10 cellular contexts compared by ENCODE assay signal in genomic region chr16:27449434-27450188, GRCh38. TPM values are rescaled to one million over a fixed set of nuclear protein-coding genes. Genes with fewer than 3 reads are reported as not detected.
DNase-seq lines count a peak whose midpoint lies in the region; ATAC-seq and TF ChIP-seq lines count a peak whose summit lies in the region.
"Had no signal": no experiment of that assay in that cellular context is flagged by ENCODE, and none has a peak within 500 bp of the region (broad histone marks: within the 10 kb centered on the region; RNA-seq: fewer than 3 reads in every experiment).

No MANE protein-coding gene starts in this region.

- no peaks in the 10 kb centered on the region for H3K4me1 ChIP-seq in psoas muscle
- no peaks in the 10 kb centered on the region for H3K4me1 ChIP-seq in tibial artery

- no peak overlapping the region for H3K4me3 ChIP-seq in psoas muscle
- no peak overlapping the region for H3K4me3 ChIP-seq in tibial artery

- H3K27ac Mint-ChIP-seq in activated T-helper 17 cell treated with anti-CD3 and anti-CD28 coated beads, Interleukin-2, amount 50 U/mL, for 72 hours: peak overlapping the region; percentile 94
- H3K27ac Mint-ChIP-seq: dendritic cell treated with granulocyte-macrophage colony-stimulating factor and Interleukin-4, amounts not matched to agents 40 ng/mL and 50 ng/mL, for 4 days had no signal

- ATAC-seq in GM19025 (IDR thresholded peaks at IDR 0.05; ENCODE audit: low read depth, unreplicated experiment): peak; percentile 47
- ATAC-seq in HG03457 (IDR thresholded peaks at IDR 0.05; ENCODE audit: unreplicated experiment): peak; percentile 49
- ATAC-seq in activated T-helper 17 cell treated with anti-CD3 and anti-CD28 coated beads, Interleukin-2, amount 50 U/mL, for 72 hours (replicated peaks): peak; percentile 79
- no peak for ATAC-seq in psoas muscle
- ATAC-seq: HCT116 had no signal

- H3K27me3 ChIP-seq in psoas muscle (ENCODE audit: insufficient read depth in 3 of 3, low read length in 2 of 3) (peaks cover 0 to 35% (median 17%) of the 10 kb centered on the region in 3 donors), tibial artery (peaks cover 0 to 46% of the 10 kb centered on the region in 2 donors)

- peaks cover 47% of the 10 kb centered on the region for H3K4me1 Mint-ChIP-seq in activated T-helper 17 cell treated with anti-CD3 and anti-CD28 coated beads, Interleukin-2, amount 50 U/mL, for 72 hours

- intact Hi-C loops in psoas muscle (cut with DNase I): loop anchor here in 1 of 2 donors (10.0 kb wide), 1 partner anchor 215 kb away; no protein-coding TSS in a partner anchor
- intact Hi-C loops in tibial artery (cut with DNase I; ENCODE audit: low total_unique reads): loop anchor here (10.0 kb wide), 1 partner anchor 75 kb away; no protein-coding TSS in a partner anchor

- 34 to 35% (median 35%) methylated on average over 31 of the region's 31 CpGs for WGBS in psoas muscle, 3 donors

- no peaks in the 10 kb centered on the region for H3K9me3 ChIP-seq in psoas muscle
- H3K9me3 ChIP-seq in tibial artery: peaks cover under 1 to 8% (median 5%) of the 10 kb centered on the region in 3 donors

- H3K27ac ChIP-seq in psoas muscle (no peak overlapping the region), tibial artery (no peak overlapping the region)

- no peak for TF ChIP-seq CTCF in psoas muscle (IDR thresholded peaks at IDR 0.05)
- TF ChIP-seq CTCF in tibial artery (IDR thresholded peaks at IDR 0.05): no peak

- peak overlapping the region; percentile 61 for H3K4me3 Mint-ChIP-seq in activated T-helper 17 cell treated with anti-CD3 and anti-CD28 coated beads, Interleukin-2, amount 50 U/mL, for 72 hours
- H3K4me3 Mint-ChIP-seq: dendritic cell treated with granulocyte-macrophage colony-stimulating factor and Interleukin-4, amounts not matched to agents 40 ng/mL and 50 ng/mL, for 4 days had no signal

- H3K36me3 ChIP-seq in psoas muscle (ENCODE audit: insufficient read depth in 1 of 2, low read depth in 1 of 2) (no peaks in the 10 kb centered on the region), tibial artery (no peaks in the 10 kb centered on the region)

- H3K9me3 Mint-ChIP-seq in activated T-helper 17 cell treated with anti-CD3 and anti-CD28 coated beads, Interleukin-2, amount 50 U/mL, for 72 hours: no peaks in the 10 kb centered on the region

- H3K36me3 Mint-ChIP-seq in activated T-helper 17 cell treated with anti-CD3 and anti-CD28 coated beads, Interleukin-2, amount 50 U/mL, for 72 hours (ENCODE audit: low read depth): peaks cover 78% of the 10 kb centered on the region

- H3K27me3 Mint-ChIP-seq in activated T-helper 17 cell treated with anti-CD3 and anti-CD28 coated beads, Interleukin-2, amount 50 U/mL, for 72 hours: no peaks in the 10 kb centered on the region

- peak; percentile 31 to 34 for DNase-seq in stimulated activated CD4-positive, alpha-beta T cell treated with anti-CD3 and anti-CD28 coated beads, Interleukin-1b, Interleukin-23, amount 100 ng/mL, for 1 hour (ENCODE audit: low read depth in 2 of 2)
- DNase-seq in psoas muscle (no peak), GF-D8 (lab: John Stamatoyannopoulos, UW) (no peak), tibial artery (no peak), glomerular visceral epithelial cell (ENCODE audit: extremely low spot score) (no peak)

RNA-seq across cellular contexts. Expression of gene IL21R, which starts 47.6 kb away (rescaled TPM):
- 10 to 100 TPM; 41.8 to 53.6 TPM for total RNA-seq in activated T-helper 17 cell treated with anti-CD3 and anti-CD28 coated beads, Interleukin-2, amount 50 U/mL, for 72 hours
- total RNA-seq in psoas muscle: under 1 TPM in 3 of 4 donors, not detected in 1; 0.08 to 0.15 (median 0.12) TPM
- under 1 TPM in 2 of 3 donors, not detected in 1; 0.01 to 0.05 TPM for polyA plus RNA-seq in psoas muscle

Comparison
In these comparisons a context has a peak if more than half of its experiments do, and no peak if none do; other contexts are left out.
1. ATAC-seq: peak in GM19025 (single experiment), HG03457 (single experiment) and activated T-helper 17 cell treated with anti-CD3 and anti-CD28 coated beads, Interleukin-2, amount 50 U/mL, for 72 hours (single experiment); none in psoas muscle (0 of 4).
2. DNase-seq: peak in stimulated activated CD4-positive, alpha-beta T cell treated with anti-CD3 and anti-CD28 coated beads, Interleukin-1b, Interleukin-23, amount 100 ng/mL, for 1 hour (2 of 2); none in psoas muscle (0 of 2), GF-D8 (single experiment), tibial artery (0 of 2) and glomerular visceral epithelial cell (single experiment).
3. RNA of gene IL21R, which starts 47.6 kb away (total RNA-seq): 41.8 to 53.6 TPM in activated T-helper 17 cell treated with anti-CD3 and anti-CD28 coated beads, Interleukin-2, amount 50 U/mL, for 72 hours; 0.08 to 0.15 TPM in psoas muscle; every median in the first group is over 10 times any median in the second.